Comparison of ENCODE assay signal across 7 cellular contexts in genomic region chr20:33443512-33444239, GRCh38. TPM values are rescaled to one million over a fixed set of nuclear protein-coding genes. Genes with fewer than 3 reads are reported as not detected.
DNase-seq lines count a peak whose midpoint lies in the region; ATAC-seq and TF ChIP-seq lines count a peak whose summit lies in the region.

Gene SNTA1, minus strand, starts transcription at chr20:33443763. Its CDS starts 143 bp downstream, at chr20:33443620.

- peak within 1 kb of the TSS; percentile 83 for H3K4me3 Mint-ChIP-seq in activated CD4-positive, alpha-beta T cell treated with anti-CD3 and anti-CD28 coated beads for 36 hours

- no peak for TF ChIP-seq POLR2A in GM18505 (IDR thresholded peaks at IDR 0.05; ENCODE audit: borderline replicate concordance, extremely low read depth, insufficient read depth, insufficient read length)

- H3K27ac Mint-ChIP-seq in activated CD4-positive, alpha-beta T cell treated with anti-CD3 and anti-CD28 coated beads for 36 hours = peak within 1 kb of the TSS; percentile 78

- peak within 1 kb of the TSS; percentile 72 for H3K4me3 ChIP-seq in choroid plexus epithelial cell (ENCODE audit: low read depth, low read length)

- TF ChIP-seq CTCF in choroid plexus epithelial cell (conservative IDR thresholded peaks at IDR 0.05; ENCODE audit: low read depth, low read length) = no peak

- ATAC-seq in GM18505 (IDR thresholded peaks at IDR 0.05; ENCODE audit: unreplicated experiment) = peak; percentile 76
- peak; percentile 65 for ATAC-seq in HG03135 (IDR thresholded peaks at IDR 0.05; ENCODE audit: unreplicated experiment)
- peak; percentile 92 for ATAC-seq in activated CD4-positive, alpha-beta T cell treated with anti-CD3 and anti-CD28 coated beads for 36 hours

- CTCF ChIA-PET in activated CD4-positive, alpha-beta T cell treated with anti-CD3 and anti-CD28 coated beads for 36 hours (lab: Charles Lee) = interaction anchor here (0.6 to 2.6 kb wide), 5 partner anchors 14 to 224 kb away, joined by 3 to 13 read pairs (median 5); partner anchors contain the start of genes ACTL10 and CBFA2T2

- H3K27me3 Mint-ChIP-seq in activated CD4-positive, alpha-beta T cell treated with anti-CD3 and anti-CD28 coated beads for 36 hours = no peaks in the 10 kb centered on the region

- intact Hi-C loops in activated CD4-positive, alpha-beta T cell treated with anti-CD3 and anti-CD28 coated beads for 36 hours (cut with DNase I, micrococcal nuclease) = loop anchor here (1.0 to 5.0 kb wide), 18 partner anchors 14 to 860 kb away; partner anchors contain the start of genes ACTL10 (in 2 of the 2), CDK5RAP1 (in 2 of the 2), RALY (in 2 of the 2) and AHCY (in 1 of the 2)

- POLR2A ChIA-PET in activated CD4-positive, alpha-beta T cell treated with anti-CD3 and anti-CD28 coated beads for 36 hours (lab: Charles Lee) = interaction anchor here (0.6 to 1.9 kb wide), 3 partner anchors 46 to 369 kb away, joined by 3 to 9 read pairs (median 3); partner anchors contain the start of gene CBFA2T2

- H3K36me3 Mint-ChIP-seq in activated CD4-positive, alpha-beta T cell treated with anti-CD3 and anti-CD28 coated beads for 36 hours (ENCODE audit: low read depth) = no peaks in the 10 kb centered on the region

- peaks cover 2% of the 10 kb centered on the region for H3K9me3 Mint-ChIP-seq in activated CD4-positive, alpha-beta T cell treated with anti-CD3 and anti-CD28 coated beads for 36 hours (ENCODE audit: low read depth)

- DNase-seq in NCI-H345 treated with DMSO at 0.1 percent for 48 hours (lab: John Stamatoyannopoulos, UW; ENCODE audit: unreplicated experiment) = peak; percentile 88
- peak; percentile 95 for DNase-seq in activated CD4-positive, alpha-beta T cell treated with anti-CD3 and anti-CD28 coated beads for 36 hours
- DNase-seq in choroid plexus epithelial cell (ENCODE audit: low read depth) = peak; percentile 73
- DNase-seq in kidney glomerular epithelial cell (lab: John Stamatoyannopoulos, UW) = peak; percentile 57
- DNase-seq in stimulated activated CD4-positive, alpha-beta T cell treated with anti-CD3 and anti-CD28 coated beads, Interleukin-15, amount 100 ng/mL, for 24 hours = peak; percentile 95

- H3K4me1 Mint-ChIP-seq in activated CD4-positive, alpha-beta T cell treated with anti-CD3 and anti-CD28 coated beads for 36 hours = peaks cover 15% of the 10 kb centered on the region

RNA-seq across cellular contexts. Expression of gene SNTA1, which starts in this region (rescaled TPM):
- total RNA-seq in activated CD4-positive, alpha-beta T cell treated with anti-CD3 and anti-CD28 coated beads for 36 hours = 1 to 10 TPM; 4.2 to 5.0 TPM

Comparison
In these comparisons a context has a peak if more than half of its experiments do, and no peak if none do; other contexts are left out.
1. Peak in every context shown above with its lines: DNase-seq, ATAC-seq and H3K4me3 ChIP-seq.